ENCODE assay signal across 8 cellular contexts in genomic region chr22:25420925-25421904, GRCh38.
DNase-seq lines count a peak whose midpoint lies in the region; ATAC-seq and TF ChIP-seq lines count a peak whose summit lies in the region.

No MANE protein-coding gene starts in this region.

- H3K4me3 ChIP-seq in AG10803 (ENCODE audit: low read length) (no peak overlapping the region), HEK293 (ENCODE audit: low read depth, low read length) (peak overlapping the region; percentile 52)

- no peaks in the 10 kb centered on the region for H3K36me3 Mint-ChIP-seq in central memory CD8-positive, alpha-beta T cell (ENCODE audit: insufficient read depth)

- H3K4me1 ChIP-seq in HEK293 (ENCODE audit: control insufficient read depth, insufficient read depth, low read length), result no peaks in the 10 kb centered on the region

- CTCF ChIA-PET in HEK293 (lab: Yijun Ruan, JAX), result interaction anchor here (0.6 to 1.5 kb wide), 3 partner anchors 11 to 60 kb away, joined by 3 read pairs; no protein-coding TSS in a partner anchor

- TF ChIP-seq CTCF in AG10803 (conservative IDR thresholded peaks at IDR 0.05; ENCODE audit: low read length) (0 out of 2 replicates have a peak, but pooled peaks have one; percentile 3), HEK293 (tag by site-specific recombination; IDR thresholded peaks at IDR 0.05) (no peak), GM10266 (IDR thresholded peaks at IDR 0.05; ENCODE audit: control insufficient read depth, insufficient read depth, low read depth, missing control alignments) (no peak)

- no peaks in the 10 kb centered on the region for H3K9me3 Mint-ChIP-seq in central memory CD8-positive, alpha-beta T cell

- POLR2A ChIA-PET in HEK293 (lab: Yijun Ruan, JAX), result no interaction called here

- no peaks in the 10 kb centered on the region for H3K9me3 ChIP-seq in HEK293 (ENCODE audit: control insufficient read depth, insufficient read depth, low read depth, low read length)

- no peaks in the 10 kb centered on the region for H3K36me3 ChIP-seq in HEK293 (ENCODE audit: control insufficient read depth in 2 of 2, insufficient read depth in 1 of 2, low read length in 2 of 2)

- peak overlapping the region; percentile 10; the same call in 1 of the 2 replicates for H3K27ac ChIP-seq in HEK293 (ENCODE audit: extremely low read depth, low read depth, low read length)

- peaks cover 57% of the 10 kb centered on the region for H3K27me3 Mint-ChIP-seq in central memory CD8-positive, alpha-beta T cell

- H3K4me1 Mint-ChIP-seq in central memory CD8-positive, alpha-beta T cell, result peaks cover 11% of the 10 kb centered on the region

- DNase-seq in AG10803 (ENCODE audit: low read depth), result no peak
- DNase-seq in central memory CD8-positive, alpha-beta T cell (ENCODE audit: low spot score in 2 of 2), result no peak
- DNase-seq in myocyte (ENCODE audit: low read depth), result peak; percentile 14
- no peak for DNase-seq in GM10266 (ENCODE audit: extremely low spot score)
- no peak for DNase-seq in Ammon's horn (ENCODE audit: low spot score)
- DNase-seq in kidney tubule cell (ENCODE audit: low spot score), result no peak
- no peak for DNase-seq in SIG-M5 treated with dmso at 0.1 percent for 504 hours (lab: John Stamatoyannopoulos, UW; ENCODE audit: unreplicated experiment)

- ATAC-seq in central memory CD8-positive, alpha-beta T cell (replicated peaks; ENCODE audit: extremely low read depth, poor library complexity, severe bottlenecking), result no peak

- H3K27ac Mint-ChIP-seq in central memory CD8-positive, alpha-beta T cell (ENCODE audit: low read depth), result no peak overlapping the region

- H3K4me3 Mint-ChIP-seq in central memory CD8-positive, alpha-beta T cell, result peak overlapping the region; percentile 54

TF ChIP-seq in HEK293, 187 proteins besides CTCF, POLR2A, EP300 and RAD21 (continues in another document):
- no peak for TF ChIP-seq OVOL3 (tag by site-specific recombination; IDR thresholded peaks at IDR 0.05)
- no peak for TF ChIP-seq KLF1 (tag by site-specific recombination; IDR thresholded peaks at IDR 0.05)
- TF ChIP-seq KLF9 (tag by site-specific recombination; IDR thresholded peaks at IDR 0.05; ENCODE audit: low read depth), result no peak
- TF ChIP-seq ZBTB20 (tag by site-specific recombination; IDR thresholded peaks at IDR 0.05), result peak; percentile 18; the same call in 1 of the 2 replicates
- TF ChIP-seq ZBTB21 (tag by site-specific recombination; IDR thresholded peaks at IDR 0.05), result no peak
- no peak for TF ChIP-seq ZNF704 (tag by site-specific recombination; IDR thresholded peaks at IDR 0.05)
- peak; percentile 97 for TF ChIP-seq SCRT2 (tag by site-specific recombination; IDR thresholded peaks at IDR 0.05)
- TF ChIP-seq ZNF311 (tag by site-specific recombination; IDR thresholded peaks at IDR 0.05; ENCODE audit: borderline replicate concordance), result no peak
- no peak for TF ChIP-seq HOXD13 (CRISPR knock-in tag; IDR thresholded peaks at IDR 0.05; ENCODE audit: borderline replicate concordance)
- no peak for TF ChIP-seq ZNF23 (tag by site-specific recombination; IDR thresholded peaks at IDR 0.05; ENCODE audit: borderline replicate concordance)
- no peak for TF ChIP-seq ZNF792 (tag by site-specific recombination; IDR thresholded peaks at IDR 0.05)
- TF ChIP-seq ZNF398 (tag by site-specific recombination; IDR thresholded peaks at IDR 0.05), result 0 out of 2 replicates have a peak, but pooled peaks have one; percentile 21
- TF ChIP-seq ZBTB6 (tag by site-specific recombination; IDR thresholded peaks at IDR 0.05), result no peak
- TF ChIP-seq OSR2 (tag by site-specific recombination; IDR thresholded peaks at IDR 0.05), result no peak
- no peak for TF ChIP-seq ZNF48 (tag by site-specific recombination; IDR thresholded peaks at IDR 0.05)
- TF ChIP-seq ZBTB17 (tag by site-specific recombination; IDR thresholded peaks at IDR 0.05), result peak; percentile 39; the same call in 1 of the 2 replicates
- no peak for TF ChIP-seq ZNF426 (tag by site-specific recombination; IDR thresholded peaks at IDR 0.05)
- TF ChIP-seq ZNF677 (tag by site-specific recombination; IDR thresholded peaks at IDR 0.05), result no peak
- TF ChIP-seq ZNF510 (tag by site-specific recombination; IDR thresholded peaks at IDR 0.05; ENCODE audit: insufficient replicate concordance), result no peak
- no peak for TF ChIP-seq ZNF621 (tag by site-specific recombination; IDR thresholded peaks at IDR 0.05)
- peak; percentile 49 for TF ChIP-seq ZBTB26 (tag by site-specific recombination; optimal IDR thresholded peaks at IDR 0.05)
- TF ChIP-seq ZNF350 (tag by site-specific recombination; IDR thresholded peaks at IDR 0.05), result no peak
- TF ChIP-seq ZNF639 (tag by site-specific recombination; IDR thresholded peaks at IDR 0.05), result no peak
